8 cellular contexts compared by ENCODE assay signal in genomic region chr22:22030493-22031182, GRCh38. TPM values are rescaled to one million over a fixed set of nuclear protein-coding genes. Genes with fewer than 3 reads are reported as not detected.
DNase-seq lines count a peak whose midpoint lies in the region; ATAC-seq and TF ChIP-seq lines count a peak whose summit lies in the region.

No MANE protein-coding gene starts in this region.

- no peaks in the 10 kb centered on the region for H3K27me3 ChIP-seq in thyroid gland

- intact Hi-C loops in mucosa of descending colon (cut with DNase I, micrococcal nuclease) (no loop called here), posterior vena cava (cut with DNase I) (no loop called here), thyroid gland (cut with DNase I) (no loop called here)

- H3K9me3 ChIP-seq in mucosa of descending colon (no peaks in the 10 kb centered on the region), thyroid gland (no peaks in the 10 kb centered on the region)

- H3K27ac ChIP-seq in thyroid gland, result no peak overlapping the region

- TF ChIP-seq POLR2A in thyroid gland (IDR thresholded peaks at IDR 0.05), result no peak

- no peak overlapping the region for H3K4me3 ChIP-seq in WI38 (ENCODE audit: low read depth, low read length)
- no peak overlapping the region for H3K4me3 ChIP-seq in mucosa of descending colon
- no peak overlapping the region for H3K4me3 ChIP-seq in thyroid gland (replicated peaks in 1 of 3)

- DNase-seq in NCI-H2171 treated with DMSO at 0.1 percent for 48 hours (lab: John Stamatoyannopoulos, UW) (peak; percentile 22), NCI-H2171 (lab: John Stamatoyannopoulos, UW) (no peak), mucosa of descending colon (peak in 2 of 3 donors; percentile 2 to 57), posterior vena cava (ENCODE audit: low spot score) (no peak), thyroid gland (no peak)
- no peak for DNase-seq in stimulated activated CD4-positive, alpha-beta T cell treated with anti-CD3 and anti-CD28 coated beads, Interleukin-15, amount 100 ng/mL, for 24 hours

- TF ChIP-seq CTCF in WI38 (IDR thresholded peaks at IDR 0.05; ENCODE audit: low read depth, low read length) (peak; percentile 60), mucosa of descending colon (IDR thresholded peaks at IDR 0.05) (no peak), thyroid gland (IDR thresholded peaks at IDR 0.05) (no peak)

- ATAC-seq in HG02798 (IDR thresholded peaks at IDR 0.05; ENCODE audit: poor library complexity, unreplicated experiment) (peak; percentile 61), mucosa of descending colon (peak; percentile 66)

- H3K4me1 ChIP-seq in mucosa of descending colon (ENCODE audit: low read depth) (no peaks in the 10 kb centered on the region), thyroid gland (no peaks in the 10 kb centered on the region)

- H3K36me3 ChIP-seq in mucosa of descending colon (ENCODE audit: low read depth) (no peaks in the 10 kb centered on the region), thyroid gland (no peaks in the 10 kb centered on the region)

- 44 to 55% methylated on average over 5 to 7 of the region's 7 CpGs for WGBS in thyroid gland, 2 donors

RNA-seq across cellular contexts. Expression of gene TOP3B, which starts 48.1 kb away (rescaled TPM):
- total RNA-seq in mucosa of descending colon, result 10 to 100 TPM; 30.4 to 40.0 (median 38.3) TPM
- total RNA-seq in posterior vena cava, result 10 to 100 TPM; 15.2 to 19.3 TPM
- 10 to 100 TPM; 24.7 to 39.3 (median 29.3) TPM for total RNA-seq in thyroid gland

Comparison
In these comparisons a context has a peak if more than half of its experiments do, and no peak if none do; other contexts are left out.
1. DNase-seq: peak in NCI-H2171 treated with DMSO at 0.1 percent for 48 hours (single experiment) and mucosa of descending colon (2 of 3); none in NCI-H2171 (single experiment), posterior vena cava (single experiment), thyroid gland (0 of 2) and stimulated activated CD4-positive, alpha-beta T cell treated with anti-CD3 and anti-CD28 coated beads, Interleukin-15, amount 100 ng/mL, for 24 hours (single experiment).